25 cellular contexts compared by ENCODE assay signal in genomic region chr13:44797685-44798084, GRCh38.
DNase-seq lines count a peak whose midpoint lies in the region; ATAC-seq and TF ChIP-seq lines count a peak whose summit lies in the region.
"Had no signal": no experiment of that assay in that cellular context is flagged by ENCODE, and none has a peak within 500 bp of the region (broad histone marks: within the 10 kb centered on the region; RNA-seq: fewer than 3 reads in every experiment).

No MANE protein-coding gene starts in this region.

- H4K20me1 ChIP-seq in GM23338 (replicated peaks; ENCODE audit: insufficient read depth), result no peaks in the 10 kb centered on the region
- H4K20me1 ChIP-seq in PC-9 (ENCODE audit: insufficient read depth), result no peaks in the 10 kb centered on the region

- H3K27me3 ChIP-seq in GM23338 (ENCODE audit: insufficient read depth), result no peaks in the 10 kb centered on the region
- no peaks in the 10 kb centered on the region for H3K27me3 ChIP-seq in PC-9 (ENCODE audit: insufficient read depth, low read depth)
- H3K27me3 ChIP-seq in vagina, result no peaks in the 10 kb centered on the region
- H3K27me3 ChIP-seq: BE2C had no signal

- TF ChIP-seq POLR2A in vagina (IDR thresholded peaks at IDR 0.05), result no peak

- TF ChIP-seq CTCF in GM23338 (conservative IDR thresholded peaks at IDR 0.05; ENCODE audit: low read depth in 2 of 2) (no peak), PC-9 (conservative IDR thresholded peaks at IDR 0.05) (no peak), vagina (IDR thresholded peaks at IDR 0.05) (no peak)

- CTCF ChIA-PET in PC-9 (lab: Charles Lee), result no interaction called here

- H3K36me3 ChIP-seq in GM23338 (ENCODE audit: insufficient read depth) (no peaks in the 10 kb centered on the region), PC-9 (ENCODE audit: low read depth) (no peaks in the 10 kb centered on the region), vagina (no peaks in the 10 kb centered on the region)
- H3K36me3 ChIP-seq: BE2C had no signal

- no peaks in the 10 kb centered on the region for H3K4me1 Mint-ChIP-seq in GM23338
- H3K4me1 Mint-ChIP-seq: CD8-positive, alpha-beta memory T cell; IgD-negative memory B cell had no signal

- H3K27ac ChIP-seq in GM23338 (ENCODE audit: low read depth), result no peak overlapping the region
- no peak overlapping the region for H3K27ac ChIP-seq in PC-9
- H3K27ac ChIP-seq in vagina, result no peak overlapping the region

- ATAC-seq in GM23338 (no peak), esophagus mucosa (peak; percentile 47)
- ATAC-seq: PC-3 had no signal

- POLR2A ChIA-PET in PC-9 (lab: Charles Lee; ENCODE audit: unreplicated experiment), result no interaction called here

- no peaks in the 10 kb centered on the region for H3K9me3 Mint-ChIP-seq in GM23338
- H3K9me3 Mint-ChIP-seq: CD8-positive, alpha-beta memory T cell had no signal

- H2AFZ ChIP-seq in GM23338, result peak overlapping the region; percentile 9
- 0 out of 2 replicates have a peak overlapping the region, but pooled peaks have one; percentile 19 for H2AFZ ChIP-seq in PC-9

- H3K4me2 ChIP-seq in GM23338 (no peak overlapping the region), PC-9 (no peak overlapping the region)

- no peak overlapping the region for H3K4me3 Mint-ChIP-seq in GM23338
- H3K4me3 Mint-ChIP-seq: CD14-positive monocyte; CD8-positive, alpha-beta memory T cell; IgD-negative memory B cell had no signal

- H3F3A ChIP-seq in GM23338 (replicated peaks; ENCODE audit: low read depth) (no peaks in the 10 kb centered on the region), PC-9 (ENCODE audit: insufficient read depth, low read depth) (peaks cover 8% of the 10 kb centered on the region; the same call in 1 of the 2 replicates)

- no peak overlapping the region for H3K27ac Mint-ChIP-seq in GM23338
- H3K27ac Mint-ChIP-seq: CD8-positive, alpha-beta memory T cell; IgD-negative memory B cell had no signal

- no peak overlapping the region for H3K4me3 ChIP-seq in GM23338
- no peak overlapping the region for H3K4me3 ChIP-seq in PC-9
- H3K4me3 ChIP-seq in vagina, result no peak overlapping the region

- no peaks in the 10 kb centered on the region for H3K36me3 Mint-ChIP-seq in GM23338 (ENCODE audit: low read depth)
- H3K36me3 Mint-ChIP-seq: CD14-positive monocyte; CD8-positive, alpha-beta memory T cell; IgD-negative memory B cell had no signal

- peaks cover 7% of the 10 kb centered on the region for H3K9me3 ChIP-seq in PC-9 (ENCODE audit: insufficient read depth, low read depth)
- H3K9me3 ChIP-seq in vagina, result no peaks in the 10 kb centered on the region
- H3K9me3 ChIP-seq: BE2C had no signal

- H3K27me3 Mint-ChIP-seq in GM23338 (ENCODE audit: insufficient read depth, low read depth, poor library complexity), result peaks cover 2% of the 10 kb centered on the region
- H3K27me3 Mint-ChIP-seq: CD8-positive, alpha-beta memory T cell; IgD-negative memory B cell had no signal

- DNase-seq in GM23338 (ENCODE audit: low spot score) (no peak), PC-9 (no peak), renal cortical epithelial cell (ENCODE audit: low read depth) (peak; percentile 26), vagina (ENCODE audit: extremely low spot score in 2 of 2) (no peak), OCI-M2 (lab: John Stamatoyannopoulos, UW; ENCODE audit: unreplicated experiment) (no peak), NCI-H510A treated with DMSO at 0.1 percent for 48 hours (lab: John Stamatoyannopoulos, UW) (no peak)
- DNase-seq: 8988T; ACHN; BE2C; Calu3; CD8-positive, alpha-beta memory T cell; GF-D8; HCEC 1CT; NCI-H1105 treated with DMSO at 0.1 percent for 48 hours; NCI-H146; NCI-H1930; NCI-H2107; NCI-H524 treated with DMSO at 0.1 percent for 48 hours; NCI-H774; PC-3; Right ventricle myocardium superior; RPMI8226 had no signal

- intact Hi-C loops in PC-9 (cut with micrococcal nuclease; ENCODE audit: unreplicated experiment) (no loop called here), vagina (cut with DNase I) (no loop called here)

- H3K9me2 ChIP-seq in GM23338 (ENCODE audit: insufficient read depth), result peaks cover 5% of the 10 kb centered on the region; the same call in 1 of the 2 replicates
- no peaks in the 10 kb centered on the region for H3K9me2 ChIP-seq in PC-9 (ENCODE audit: insufficient read depth)

- no peaks in the 10 kb centered on the region for H3K79me2 ChIP-seq in GM23338 (replicated peaks; ENCODE audit: insufficient read depth)
- no peaks in the 10 kb centered on the region for H3K79me2 ChIP-seq in PC-9 (ENCODE audit: low read depth)

- no TSS peak for BruUV-seq in PC-9 (replicated peaks; lab: Mats Ljungman, UMichigan)

- no peaks in the 10 kb centered on the region for H3K4me1 ChIP-seq in GM23338 (ENCODE audit: insufficient read depth)
- H3K4me1 ChIP-seq in PC-9 (replicated peaks; ENCODE audit: insufficient read depth), result peaks cover 15% of the 10 kb centered on the region
- H3K4me1 ChIP-seq in vagina, result peaks cover 4% of the 10 kb centered on the region
- H3K4me1 ChIP-seq: BE2C had no signal

TF ChIP-seq in GM23338, 12 proteins besides CTCF, POLR2A, EP300 and RAD21:
- TF ChIP-seq JUNB (IDR thresholded peaks at IDR 0.05; ENCODE audit: unreplicated experiment) (no peak), ZNF331 (CRISPR knock-in tag; IDR thresholded peaks at IDR 0.05; ENCODE audit: low read depth) (no peak), EZH2 (IDR thresholded peaks at IDR 0.05; ENCODE audit: low read depth, unreplicated experiment) (no peak), NANOG (IDR thresholded peaks at IDR 0.05; ENCODE audit: borderline replicate concordance) (no peak), EZH2phosphoT487 (IDR thresholded peaks at IDR 0.05; ENCODE audit: unreplicated experiment) (no peak), CREB1 (CRISPR knock-in tag; IDR thresholded peaks at IDR 0.05; ENCODE audit: low read depth) (no peak), ZNF462 (CRISPR knock-in tag; IDR thresholded peaks at IDR 0.05) (no peak), ETS1 (IDR thresholded peaks at IDR 0.05) (no peak)
